Comparison of ENCODE assay signal across 1 cellular context in genomic region chr7:74476546-74477095, GRCh38.
TF ChIP-seq lines count a peak whose summit lies in the region.

No MANE protein-coding gene starts in this region.

TF ChIP-seq in IMR-90, 13 proteins besides CTCF, POLR2A, EP300 and RAD21:
- TF ChIP-seq USF2 (IDR thresholded peaks at IDR 0.05; ENCODE audit: low read depth, low read length) (no peak), RFX5 (IDR thresholded peaks at IDR 0.05; ENCODE audit: low read depth, low read length) (no peak), MAFK (IDR thresholded peaks at IDR 0.05; ENCODE audit: low read depth, low read length) (no peak), FOS (IDR thresholded peaks at IDR 0.05; ENCODE audit: low read depth, low read length) (no peak), CEBPB (IDR thresholded peaks at IDR 0.05; ENCODE audit: low read depth, low read length) (no peak), MXI1 (IDR thresholded peaks at IDR 0.05; ENCODE audit: borderline replicate concordance, low read depth, low read length) (no peak), RCOR1 (IDR thresholded peaks at IDR 0.05; ENCODE audit: insufficient replicate concordance, low read length) (no peak), SMC3 (IDR thresholded peaks at IDR 0.05; ENCODE audit: low read depth, low read length) (no peak), NFE2L2 (IDR thresholded peaks at IDR 0.05; ENCODE audit: low read depth, low read length) (no peak), BHLHE40 (IDR thresholded peaks at IDR 0.05; ENCODE audit: low read depth, low read length) (no peak), CHD1 (IDR thresholded peaks at IDR 0.05; ENCODE audit: low read depth, low read length) (no peak), ELK1 (IDR thresholded peaks at IDR 0.05; ENCODE audit: borderline replicate concordance, low read depth, low read length) (no peak)
